22 cellular contexts compared by ENCODE assay signal in the genomic region with DNA sequence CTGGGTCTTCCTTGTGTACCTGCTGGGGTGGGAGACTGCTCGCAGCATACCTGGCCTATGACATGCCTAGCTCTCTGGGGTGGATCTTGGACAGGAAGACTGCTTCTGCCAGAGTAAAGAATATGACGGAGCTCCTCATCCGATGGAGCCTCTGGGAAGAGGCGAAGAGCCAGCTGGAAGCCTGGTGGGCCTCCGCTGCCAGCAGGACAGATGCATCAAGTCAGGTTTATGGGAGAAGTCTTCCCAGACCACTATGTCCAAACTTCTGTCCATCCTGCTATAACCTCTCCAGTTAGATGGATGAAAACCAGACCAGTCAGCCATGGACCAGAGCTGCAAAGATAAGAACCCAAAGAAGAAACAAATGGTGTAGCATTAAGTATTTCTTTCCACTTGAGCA. TPM values are rescaled to one million over a fixed set of nuclear protein-coding genes. Genes with fewer than 3 reads are reported as not detected.
DNase-seq lines count a peak whose midpoint lies in the region; ATAC-seq and TF ChIP-seq lines count a peak whose summit lies in the region.
"Had no signal": no experiment of that assay in that cellular context is flagged by ENCODE, and none has a peak within 500 bp of the region (broad histone marks: within the 10 kb centered on the region; RNA-seq: fewer than 3 reads in every experiment).

No MANE protein-coding gene starts in this region.

- DNase-seq in chondrocyte (ENCODE audit: low spot score) = no peak
- peak in 3 of 5 donors; percentile 20 to 50 (median 29) for DNase-seq in heart left ventricle
- DNase-seq in testis = peak; percentile 28
- no peak for DNase-seq in NCI-H2227 (lab: John Stamatoyannopoulos, UW; ENCODE audit: unreplicated experiment)
- no peak for DNase-seq in NCI-H2081 treated with DMSO at 0.1 percent for 48 hours (lab: John Stamatoyannopoulos, UW)
- no peak for DNase-seq in SHP77 (lab: John Stamatoyannopoulos, UW)
- DNase-seq: ACHN; C1 segment of cervical spinal cord; CD8-positive, alpha-beta memory T cell; DMS53; EL; H9; KBM-7; NCI-H1105 treated with DMSO at 0.1 percent for 48 hours; NCI-H1694; NCI-H2227 treated with DMSO at 0.1 percent for 48 hours; NCI-H510A treated with DMSO at 0.1 percent for 48 hours had no signal

- H3K4me3 Mint-ChIP-seq in chondrocyte (ENCODE audit: unreplicated experiment) (no peak overlapping the region), nephron (no peak overlapping the region)
- H3K4me3 Mint-ChIP-seq: CD8-positive, alpha-beta memory T cell; H9 had no signal

- peak overlapping the region in 8 of 12 donors; percentile 24 to 91 (median 79) for H3K27ac ChIP-seq in heart left ventricle
- no peak overlapping the region for H3K27ac ChIP-seq in testis
- H3K27ac ChIP-seq: PC-9 had no signal

- H3K27ac Mint-ChIP-seq in chondrocyte (ENCODE audit: unreplicated experiment) = peak overlapping the region; percentile 38
- peak overlapping the region in 2 of 3 experiments; percentile 1 to 73 for H3K27ac Mint-ChIP-seq in nephron
- H3K27ac Mint-ChIP-seq: CD8-positive, alpha-beta memory T cell; H9 had no signal

- H3K36me3 Mint-ChIP-seq in chondrocyte (ENCODE audit: low read depth) = no peaks in the 10 kb centered on the region
- peaks cover 6% of the 10 kb centered on the region for H3K36me3 Mint-ChIP-seq in nephron (ENCODE audit: low read depth)
- H3K36me3 Mint-ChIP-seq: CD8-positive, alpha-beta memory T cell had no signal

- ATAC-seq in heart left ventricle = peak in 2 of 4 donors; percentile 27 to 41
- no peak for ATAC-seq in GM18868 (IDR thresholded peaks at IDR 0.05; ENCODE audit: unreplicated experiment)
- ATAC-seq: GM12878 had no signal

- H3K27me3 ChIP-seq in heart left ventricle = no peaks in the 10 kb centered on the region
- no peaks in the 10 kb centered on the region for H3K27me3 ChIP-seq in testis

- H3K4me1 Mint-ChIP-seq in chondrocyte (ENCODE audit: low read depth) (peaks cover 44% of the 10 kb centered on the region), nephron (peaks cover 17% of the 10 kb centered on the region)
- H3K4me1 Mint-ChIP-seq: CD8-positive, alpha-beta memory T cell; H9 had no signal

- H3K4me1 ChIP-seq in heart left ventricle (peaks cover 0 to 46% (median 24%) of the 10 kb centered on the region in 12 donors), testis (peaks cover 4% of the 10 kb centered on the region)

- 66 to 76% (median 70%) methylated on average over 5 of the region's 5 CpGs for WGBS in heart left ventricle, 4 donors
- WGBS in testis, 2 donors = 81 to 85% methylated on average over 5 of the region's 5 CpGs

- H3K27me3 Mint-ChIP-seq in chondrocyte (ENCODE audit: low read depth) (no peaks in the 10 kb centered on the region), nephron (ENCODE audit: low read depth) (no peaks in the 10 kb centered on the region)

- H3K9me3 ChIP-seq in heart left ventricle = peaks cover 0 to 7% (median 0%) of the 10 kb centered on the region in 12 donors
- no peaks in the 10 kb centered on the region for H3K9me3 ChIP-seq in testis

- H3K36me3 ChIP-seq in heart left ventricle = no peaks in the 10 kb centered on the region
- no peaks in the 10 kb centered on the region for H3K36me3 ChIP-seq in testis (ENCODE audit: low read depth, missing control alignments)

- H3K4me3 ChIP-seq in heart left ventricle = no peak overlapping the region
- H3K4me3 ChIP-seq in testis = no peak overlapping the region
- H3K4me3 ChIP-seq: GM12878, PC-9 had no signal

- TF ChIP-seq CTCF in chondrocyte (IDR thresholded peaks at IDR 0.05) (no peak), heart left ventricle (IDR thresholded peaks at IDR 0.05) (no peak), nephron (IDR thresholded peaks at IDR 0.05; ENCODE audit: unreplicated experiment in 3 of 3) (no peak), testis (IDR thresholded peaks at IDR 0.05) (no peak)

- H3K9me3 Mint-ChIP-seq in chondrocyte (ENCODE audit: low read depth) = peaks cover 10% of the 10 kb centered on the region
- H3K9me3 Mint-ChIP-seq in nephron = peaks cover 18% of the 10 kb centered on the region

- no peak for TF ChIP-seq POLR2A in heart left ventricle (IDR thresholded peaks at IDR 0.05)
- no peak for TF ChIP-seq POLR2A in testis (IDR thresholded peaks at IDR 0.05)

- intact Hi-C loops in heart left ventricle (cut with DNase I) (no loop called here), testis (cut with DNase I; ENCODE audit: low total_unique reads) (no loop called here)

RNA-seq across cellular contexts. Expression of gene NGF, which starts 27.7 kb away (rescaled TPM):
- 33.9 to 41.7 TPM (median 41.4 TPM) in 3 replicates for total RNA-seq in chondrocyte
- total RNA-seq in heart left ventricle = 10 to 100 TPM in 1 of 9 donors, 1 to 10 TPM in 7, under 1 TPM in 1; 0.94 to 13.6 (median 2.9) TPM
- polyA plus RNA-seq in heart left ventricle = 10 to 100 TPM in 1 of 2 donors, 1 to 10 TPM in 1; 2.4 to 11.5 TPM
- 1 to 10 TPM in 1 of 2 donors, under 1 TPM in 1; 0.63 to 1.4 TPM for total RNA-seq in testis
- 3.3 TPM for polyA plus RNA-seq in testis (ENCODE audit: insufficient read depth, low read depth, low replicate concordance)
- total RNA-seq: CD8-positive, alpha-beta memory T cell; GM12878; SK-MEL-5 had no signal
- polyA plus RNA-seq: CD8-positive, alpha-beta memory T cell; GM12878 had no signal

Comparison
In these comparisons a context has a peak if more than half of its experiments do, and no peak if none do; other contexts are left out.
1. DNase-seq: peak in heart left ventricle (3 of 5) and testis (single experiment); none in chondrocyte (single experiment), NCI-H2227 (single experiment), NCI-H2081 treated with DMSO at 0.1 percent for 48 hours (single experiment) and SHP77 (0 of 2).
2. H3K27ac ChIP-seq: peak in heart left ventricle (8 of 12); none in testis (0 of 2).